1 cellular context compared by ENCODE assay signal in genomic region chr2:134275058-134275862, GRCh38.
TF ChIP-seq lines count a peak whose summit lies in the region.

No MANE protein-coding gene starts in this region.

TF ChIP-seq in GM12878, 131 proteins besides CTCF, POLR2A, EP300 and RAD21 (continued from another document and continues in another):
- TF ChIP-seq ZBTB11 (CRISPR knock-in tag; IDR thresholded peaks at IDR 0.05) (no peak), CBX3 (IDR thresholded peaks at IDR 0.05; ENCODE audit: borderline replicate concordance, low read depth) (no peak), E4F1 (IDR thresholded peaks at IDR 0.05; ENCODE audit: borderline replicate concordance, partially characterized antibody) (peak; percentile 45), EZH2 (IDR thresholded peaks at IDR 0.05; ENCODE audit: borderline replicate concordance, control insufficient read depth, low read depth, low read length) (no peak), ZNF274 (IDR thresholded peaks at IDR 0.05; ENCODE audit: insufficient read depth, insufficient read length) (no peak), ZNF207 (IDR thresholded peaks at IDR 0.05; ENCODE audit: borderline replicate concordance) (no peak), SMAD1 (IDR thresholded peaks at IDR 0.05; ENCODE audit: low read depth, partially characterized antibody) (peak; percentile 44), NFXL1 (IDR thresholded peaks at IDR 0.05; ENCODE audit: borderline replicate concordance) (no peak), EED (IDR thresholded peaks at IDR 0.05; ENCODE audit: low read depth) (0 out of 2 replicates have a peak, but pooled peaks have one; percentile 67), SIX5 (IDR thresholded peaks at IDR 0.05; ENCODE audit: low read depth, low read length, severe bottlenecking) (no peak), SUZ12 (IDR thresholded peaks at IDR 0.05; ENCODE audit: unreplicated experiment) (no peak), MYB (IDR thresholded peaks at IDR 0.05; ENCODE audit: borderline replicate concordance, low read depth, low read length) (0 out of 2 replicates have a peak, but pooled peaks have one; percentile 50), ZSCAN29 (IDR thresholded peaks at IDR 0.05) (no peak), HSF1 (IDR thresholded peaks at IDR 0.05; ENCODE audit: low read depth, low read length) (no peak), KLF5 (IDR thresholded peaks at IDR 0.05; ENCODE audit: partially characterized antibody) (no peak), MTA2 (IDR thresholded peaks at IDR 0.05; ENCODE audit: low read depth) (peak; percentile 97), ZNF24 (IDR thresholded peaks at IDR 0.05) (peak; percentile 46; the same call in 1 of the 2 replicates), NR2C1 (IDR thresholded peaks at IDR 0.05) (no peak), EGR1 (IDR thresholded peaks at IDR 0.05; ENCODE audit: borderline replicate concordance in 1 of 2, low read depth in 2 of 2, low read length in 2 of 2) (0 out of 3 replicates have a peak, but pooled peaks of 1 of the 2 experiments have one; percentile 24), MEF2B (IDR thresholded peaks at IDR 0.05; ENCODE audit: partially characterized antibody, poor library complexity, severe bottlenecking) (peak; percentile 99), SUPT20H (IDR thresholded peaks at IDR 0.05; ENCODE audit: borderline replicate concordance, control insufficient read depth, low read depth, low read length) (no peak), ZBTB33 (IDR thresholded peaks at IDR 0.05) (no peak), ZBED1 (IDR thresholded peaks at IDR 0.05; ENCODE audit: borderline replicate concordance) (peak; percentile 96), NRF1 (conservative IDR thresholded peaks at IDR 0.05; ENCODE audit: low read depth, low read length) (no peak), JUNB (IDR thresholded peaks at IDR 0.05) (peak; percentile 79), MEF2A (IDR thresholded peaks at IDR 0.05; ENCODE audit: insufficient read depth, low read depth, low read length) (peak; percentile 92), HDAC2 (IDR thresholded peaks at IDR 0.05) (0 out of 2 replicates have a peak, but pooled peaks have one; percentile 63), POU2F2 (IDR thresholded peaks at IDR 0.05; ENCODE audit: borderline replicate concordance, low read depth, low read length) (peak; percentile 84; the same call in 1 of the 3 replicates), MLLT1 (IDR thresholded peaks at IDR 0.05) (peak; percentile 90), HDAC6 (IDR thresholded peaks at IDR 0.05; ENCODE audit: unreplicated experiment) (no peak), GABPA (IDR thresholded peaks at IDR 0.05; ENCODE audit: low read depth) (peak; percentile 56; the same call in 1 of the 2 replicates), SRF (IDR thresholded peaks at IDR 0.05; ENCODE audit: low read depth in 2 of 2, low read length in 2 of 2) (0 out of 4 replicates have a peak, but pooled peaks of 1 of the 2 experiments have one; percentile 12), PML (IDR thresholded peaks at IDR 0.05; ENCODE audit: low read length) (peak; percentile 75; the same call in 1 of the 2 replicates), ATF2 (IDR thresholded peaks at IDR 0.05; ENCODE audit: low read length) (peak; percentile 92), CHD2 (IDR thresholded peaks at IDR 0.05; ENCODE audit: borderline replicate concordance, low read depth, low read length) (peak; percentile 61; the same call in 1 of the 2 replicates), MTA3 (IDR thresholded peaks at IDR 0.05; ENCODE audit: borderline replicate concordance, low read length) (peak; percentile 42; the same call in 1 of the 2 replicates), HDGF (IDR thresholded peaks at IDR 0.05) (no peak), JUND (IDR thresholded peaks at IDR 0.05; ENCODE audit: low read depth, low read length) (0 out of 2 replicates have a peak, but pooled peaks have one; percentile 7), BCL11A (IDR thresholded peaks at IDR 0.05; ENCODE audit: low read depth, low read length) (peak; percentile 96), RELA (IDR thresholded peaks at IDR 0.05; ENCODE audit: borderline replicate concordance, partially characterized antibody) (no peak), TCF12 (IDR thresholded peaks at IDR 0.05; ENCODE audit: low read depth, low read length) (peak; percentile 94), ZNF622 (IDR thresholded peaks at IDR 0.05) (no peak), E2F8 (IDR thresholded peaks at IDR 0.05; ENCODE audit: low read depth, partially characterized antibody) (no peak), CREB1 (IDR thresholded peaks at IDR 0.05; ENCODE audit: low read depth) (peak; percentile 32; the same call in 1 of the 2 replicates), ATF3 (IDR thresholded peaks at IDR 0.05; ENCODE audit: borderline replicate concordance, extremely low read depth, low read depth, low read length) (no peak), IRF3 (IDR thresholded peaks at IDR 0.05) (no peak)
